14 cellular contexts compared by ENCODE assay signal in genomic region chr3:4270726-4271125, GRCh38. TPM values are rescaled to one million over a fixed set of nuclear protein-coding genes. Genes with fewer than 3 reads are reported as not detected.
DNase-seq lines count a peak whose midpoint lies in the region; ATAC-seq, FAIRE-seq and TF ChIP-seq lines count a peak whose summit lies in the region.
"Had no signal": no experiment of that assay in that cellular context is flagged by ENCODE, and none has a peak within 500 bp of the region (broad histone marks: within the 10 kb centered on the region; RNA-seq: fewer than 3 reads in every experiment).

No MANE protein-coding gene starts in this region.

- FAIRE-seq in GM12892 (lab: Jason Lieb, UNC): peak; percentile 17

- TF ChIP-seq CTCF in GM20000 (IDR thresholded peaks at IDR 0.05; ENCODE audit: extremely low read depth, missing control alignments): no peak

- ATAC-seq in HG03103 (IDR thresholded peaks at IDR 0.05; ENCODE audit: low read depth, unreplicated experiment): peak; percentile 78
- no peak for ATAC-seq in left lobe of liver
- ATAC-seq: esophagus mucosa, GM23338 had no signal

- no peak for TF ChIP-seq POLR2A in GM12892 (IDR thresholded peaks at IDR 0.05; ENCODE audit: low read depth, low read length)

- no peak for DNase-seq in GM12892 (ENCODE audit: insufficient read length)
- peak; percentile 12 for DNase-seq in GM20000 (ENCODE audit: low spot score)
- peak; percentile 4 for DNase-seq in astrocyte of the hippocampus (ENCODE audit: low read depth, low spot score)
- DNase-seq in dedifferentiated amniotic fluid mesenchymal stem cell (ENCODE audit: extremely low spot score): no peak
- no peak for DNase-seq in DMS153 (lab: John Stamatoyannopoulos, UW)
- DNase-seq in COR-L47 (lab: John Stamatoyannopoulos, UW): no peak
- DNase-seq in left lobe of liver (ENCODE audit: low spot score): no peak
- DNase-seq: activated CD4-positive, CD25-positive, alpha-beta regulatory T cell treated with anti-CD3 and anti-CD28 coated beads, Interleukin-2, amount 50 U/mL, for 72 hours; adrenal gland; MG63; stimulated activated naive B cell treated with anti-CD40 and anti-IgM and Interleukin-4, amounts not matched to agents 10 μg/mL and 1 μg/mL and 100 μg/mL, for 72 hours had no signal

RNA-seq across cellular contexts. Expression of gene SETMAR, which starts 32.4 kb away (rescaled TPM):
- 11.9 TPM for polyA plus RNA-seq in GM12892 (2012; ENCODE audit: missing spikeins)
- 7.0 TPM for total RNA-seq in left lobe of liver

Comparison
In these comparisons a context has a peak if more than half of its experiments do, and no peak if none do; other contexts are left out.
1. DNase-seq: peak in GM20000 (single experiment) and astrocyte of the hippocampus (single experiment); none in GM12892 (single experiment), dedifferentiated amniotic fluid mesenchymal stem cell (single experiment), DMS153 (single experiment), COR-L47 (single experiment) and left lobe of liver (single experiment).